In genomic region chr3:148006508-148006907, GRCh38 we compare ENCODE assay signal across 14 cellular contexts.
DNase-seq lines count a peak whose midpoint lies in the region; ATAC-seq and TF ChIP-seq lines count a peak whose summit lies in the region.
"Had no signal": no experiment of that assay in that cellular context is flagged by ENCODE, and none has a peak within 500 bp of the region (broad histone marks: within the 10 kb centered on the region; RNA-seq: fewer than 3 reads in every experiment).

No MANE protein-coding gene starts in this region.

- ATAC-seq in left lung (no peak), GM19463 (IDR thresholded peaks at IDR 0.05; ENCODE audit: unreplicated experiment) (no peak)

- H3K27me3 ChIP-seq in hepatocyte (no peaks in the 10 kb centered on the region), left lung (no peaks in the 10 kb centered on the region)

- no peaks in the 10 kb centered on the region for H3K27me3 Mint-ChIP-seq in activated T-helper 1 cell treated with anti-CD3 and anti-CD28 coated beads, Interleukin-12 subunit alpha, Interleukin-12 subunit beta, Interleukin-2, Interleukin-4 antibody, amounts not matched to agents 30 ng/mL and 10 ng/mL and 1 ng/mL, durations not matched to agents 14 hours and 24 hours and 36 hours (ENCODE audit: insufficient read depth)

- no peaks in the 10 kb centered on the region for H3K79me2 ChIP-seq in hepatocyte

- TF ChIP-seq CTCF in hepatocyte (IDR thresholded peaks at IDR 0.05; ENCODE audit: poor library complexity) (no peak), left lung (IDR thresholded peaks at IDR 0.05) (no peak)

- H3K9me2 ChIP-seq in hepatocyte (replicated peaks; ENCODE audit: insufficient read depth) = no peaks in the 10 kb centered on the region

- no peaks in the 10 kb centered on the region for H3K36me3 Mint-ChIP-seq in activated T-helper 1 cell treated with anti-CD3 and anti-CD28 coated beads, Interleukin-12 subunit alpha, Interleukin-12 subunit beta, Interleukin-2, Interleukin-4 antibody, amounts not matched to agents 30 ng/mL and 10 ng/mL and 1 ng/mL, durations not matched to agents 14 hours and 24 hours and 36 hours (ENCODE audit: low read depth)
- H3K36me3 Mint-ChIP-seq: brain had no signal

- H2AFZ ChIP-seq in hepatocyte = no peak overlapping the region

- no peak overlapping the region for H3K4me3 ChIP-seq in hepatocyte
- H3K4me3 ChIP-seq in left lung = no peak overlapping the region

- H3K27ac ChIP-seq in hepatocyte (no peak overlapping the region), left lung (no peak overlapping the region)
- H3K27ac ChIP-seq: WERI-Rb-1 had no signal

- no peak overlapping the region for H3K4me3 Mint-ChIP-seq in activated T-helper 1 cell treated with anti-CD3 and anti-CD28 coated beads, Interleukin-12 subunit alpha, Interleukin-12 subunit beta, Interleukin-2, Interleukin-4 antibody, amounts not matched to agents 30 ng/mL and 10 ng/mL and 1 ng/mL, durations not matched to agents 14 hours and 24 hours and 36 hours
- H3K4me3 Mint-ChIP-seq: brain, nephron had no signal

- H3K36me3 ChIP-seq in hepatocyte (replicated peaks; ENCODE audit: insufficient read depth, low read depth) (no peaks in the 10 kb centered on the region), left lung (no peaks in the 10 kb centered on the region)
- H3K36me3 ChIP-seq: WERI-Rb-1 had no signal

- no peak overlapping the region for H3K27ac Mint-ChIP-seq in activated T-helper 1 cell treated with anti-CD3 and anti-CD28 coated beads, Interleukin-12 subunit alpha, Interleukin-12 subunit beta, Interleukin-2, Interleukin-4 antibody, amounts not matched to agents 30 ng/mL and 10 ng/mL and 1 ng/mL, durations not matched to agents 14 hours and 24 hours and 36 hours

- no peaks in the 10 kb centered on the region for H3K4me1 Mint-ChIP-seq in activated T-helper 1 cell treated with anti-CD3 and anti-CD28 coated beads, Interleukin-12 subunit alpha, Interleukin-12 subunit beta, Interleukin-2, Interleukin-4 antibody, amounts not matched to agents 30 ng/mL and 10 ng/mL and 1 ng/mL, durations not matched to agents 14 hours and 24 hours and 36 hours (ENCODE audit: low read depth)
- H3K4me1 Mint-ChIP-seq: nephron had no signal

- DNase-seq in AG08395 (ENCODE audit: low spot score) (peak; percentile 63), HCEC 1CT (peak; percentile 59), T1000 (lab: John Stamatoyannopoulos, UW) (peak; percentile 23), hepatocyte (ENCODE audit: low spot score) (peak; percentile 9), left lung (no peak), NCI-H1417 treated with DMSO at 0.1 percent for 48 hours (lab: John Stamatoyannopoulos, UW) (no peak)
- DNase-seq in activated T-helper 1 cell treated with anti-CD3 and anti-CD28 coated beads, Interleukin-12 subunit alpha, Interleukin-12 subunit beta, Interleukin-2, Interleukin-4 antibody, amounts not matched to agents 30 ng/mL and 10 ng/mL and 1 ng/mL, durations not matched to agents 14 hours and 24 hours and 36 hours (ENCODE audit: low spot score) = no peak
- DNase-seq: erythroblast, NCI-H2107, RPMI8226, WERI-Rb-1 had no signal

- no peaks in the 10 kb centered on the region for H3K9me3 Mint-ChIP-seq in activated T-helper 1 cell treated with anti-CD3 and anti-CD28 coated beads, Interleukin-12 subunit alpha, Interleukin-12 subunit beta, Interleukin-2, Interleukin-4 antibody, amounts not matched to agents 30 ng/mL and 10 ng/mL and 1 ng/mL, durations not matched to agents 14 hours and 24 hours and 36 hours
- H3K9me3 Mint-ChIP-seq: brain, nephron had no signal

- H4K20me1 ChIP-seq in hepatocyte (ENCODE audit: insufficient read depth, poor library complexity, severe bottlenecking) = no peaks in the 10 kb centered on the region

- intact Hi-C loops in left lung (cut with DNase I) = no loop called here
- intact Hi-C loops in activated T-helper 1 cell treated with anti-CD3 and anti-CD28 coated beads, Interleukin-12 subunit alpha, Interleukin-12 subunit beta, Interleukin-2, Interleukin-4 antibody, amounts not matched to agents 30 ng/mL and 10 ng/mL and 1 ng/mL, durations not matched to agents 14 hours and 24 hours and 36 hours (cut with micrococcal nuclease) = no loop called here

- H3K4me1 ChIP-seq in hepatocyte (ENCODE audit: insufficient read depth) (no peaks in the 10 kb centered on the region), left lung (no peaks in the 10 kb centered on the region)

- no peak overlapping the region for H3K4me2 ChIP-seq in hepatocyte

- no peaks in the 10 kb centered on the region for H3K9me3 ChIP-seq in hepatocyte (ENCODE audit: low read depth)
- H3K9me3 ChIP-seq in left lung = no peaks in the 10 kb centered on the region

Comparison
In these comparisons a context has a peak if more than half of its experiments do, and no peak if none do; other contexts are left out.
1. DNase-seq: peak in AG08395 (single experiment), HCEC 1CT (single experiment), T1000 (single experiment) and hepatocyte (single experiment); none in left lung (0 of 2), activated T-helper 1 cell treated with anti-CD3 and anti-CD28 coated beads, Interleukin-12 subunit alpha, Interleukin-12 subunit beta, Interleukin-2, Interleukin-4 antibody, amounts not matched to agents 30 ng/mL and 10 ng/mL and 1 ng/mL, durations not matched to agents 14 hours and 24 hours and 36 hours (single experiment) and NCI-H1417 treated with DMSO at 0.1 percent for 48 hours (single experiment).